Comparison of ENCODE assay signal across 11 cellular contexts in genomic region chr11:9208726-9209501, GRCh38. TPM values are rescaled to one million over a fixed set of nuclear protein-coding genes. Genes with fewer than 3 reads are reported as not detected.
A peak's percentile ranks its signal among the peaks of the same experiment; 100 is the strongest.
DNase-seq lines count a peak whose midpoint lies in the region; ATAC-seq and TF ChIP-seq lines count a peak whose summit lies in the region.
"Had no signal": no experiment of that assay in that cellular context is flagged by ENCODE, and none has a peak within 500 bp of the region (broad histone marks: within the 10 kb centered on the region; RNA-seq: fewer than 3 reads in every experiment).

No MANE protein-coding gene starts in this region.

- peaks cover 10% of the 10 kb centered on the region for H3K36me3 Mint-ChIP-seq in activated CD4-positive, alpha-beta T cell treated with anti-CD3 and anti-CD28 coated beads, Interleukin-2, amount 10 ng/mL, durations not matched to agents 24 days and 14 days (ENCODE audit: low read depth)
- peaks cover 2% of the 10 kb centered on the region for H3K36me3 Mint-ChIP-seq in activated CD4-positive, alpha-beta memory T cell treated with anti-CD3 and anti-CD28 coated beads for 36 hours
- no peaks in the 10 kb centered on the region for H3K36me3 Mint-ChIP-seq in progenitor cell of endocrine pancreas (ENCODE audit: insufficient read depth)

- CTCF ChIA-PET in activated CD4-positive, alpha-beta memory T cell treated with anti-CD3 and anti-CD28 coated beads for 36 hours (lab: Charles Lee): interaction anchor here (0.6 to 2.1 kb wide), 3 partner anchors 44 to 298 kb away, joined by 3 to 7 read pairs (median 3); no protein-coding TSS in a partner anchor

- no peak for DNase-seq in activated CD4-positive, alpha-beta T cell treated with anti-CD3 and anti-CD28 coated beads, Interleukin-2, amount 10 ng/mL, durations not matched to agents 24 days and 14 days
- DNase-seq in activated CD4-positive, alpha-beta T cell treated with anti-CD3 and anti-CD28 coated beads for 1 hour: no peak
- peak; percentile 16 for DNase-seq in activated CD4-positive, alpha-beta memory T cell treated with anti-CD3 and anti-CD28 coated beads for 36 hours
- no peak for DNase-seq in progenitor cell of endocrine pancreas (ENCODE audit: low spot score, unreplicated experiment)
- DNase-seq in COLO668 (lab: John Stamatoyannopoulos, UW; ENCODE audit: unreplicated experiment): no peak
- no peak for DNase-seq in 8988T
- DNase-seq: aorta, mucosa of descending colon, NCI-H187 had no signal

- H3K27me3 Mint-ChIP-seq in activated CD4-positive, alpha-beta T cell treated with anti-CD3 and anti-CD28 coated beads, Interleukin-2, amount 10 ng/mL, durations not matched to agents 24 days and 14 days: no peaks in the 10 kb centered on the region
- no peaks in the 10 kb centered on the region for H3K27me3 Mint-ChIP-seq in activated CD4-positive, alpha-beta memory T cell treated with anti-CD3 and anti-CD28 coated beads for 36 hours
- no peaks in the 10 kb centered on the region for H3K27me3 Mint-ChIP-seq in progenitor cell of endocrine pancreas

- peaks cover 45% of the 10 kb centered on the region for H3K4me1 Mint-ChIP-seq in activated CD4-positive, alpha-beta T cell treated with anti-CD3 and anti-CD28 coated beads, Interleukin-2, amount 10 ng/mL, durations not matched to agents 24 days and 14 days
- H3K4me1 Mint-ChIP-seq in activated CD4-positive, alpha-beta memory T cell treated with anti-CD3 and anti-CD28 coated beads for 36 hours (ENCODE audit: low read depth): peaks cover 53% of the 10 kb centered on the region
- H3K4me1 Mint-ChIP-seq in progenitor cell of endocrine pancreas (ENCODE audit: low read depth): peaks cover 18% of the 10 kb centered on the region

- H3K4me3 Mint-ChIP-seq in activated CD4-positive, alpha-beta T cell treated with anti-CD3 and anti-CD28 coated beads, Interleukin-2, amount 10 ng/mL, durations not matched to agents 24 days and 14 days: peak overlapping the region; percentile 53
- H3K4me3 Mint-ChIP-seq in activated CD4-positive, alpha-beta memory T cell treated with anti-CD3 and anti-CD28 coated beads for 36 hours: peak overlapping the region; percentile 21
- H3K4me3 Mint-ChIP-seq in progenitor cell of endocrine pancreas (ENCODE audit: low read depth): no peak overlapping the region

- ATAC-seq in HG02870 (IDR thresholded peaks at IDR 0.05; ENCODE audit: unreplicated experiment) (peak; percentile 43), HG03520 (IDR thresholded peaks at IDR 0.05; ENCODE audit: unreplicated experiment) (no peak)
- ATAC-seq: mucosa of descending colon had no signal

- intact Hi-C loops in activated CD4-positive, alpha-beta T cell treated with anti-CD3 and anti-CD28 coated beads, Interleukin-2, amount 10 ng/mL, durations not matched to agents 24 days and 14 days (cut with micrococcal nuclease): loop anchor here (1.0 kb wide), 1 partner anchor 391 kb away; no protein-coding TSS in a partner anchor
- intact Hi-C loops in activated CD4-positive, alpha-beta memory T cell treated with anti-CD3 and anti-CD28 coated beads for 36 hours (cut with micrococcal nuclease): loop anchor here (1.0 to 5.0 kb wide), 7 partner anchors 8 to 152 kb away; partner anchors contain the start of gene TMEM41B

- peak overlapping the region; percentile 76 for H3K27ac Mint-ChIP-seq in activated CD4-positive, alpha-beta T cell treated with anti-CD3 and anti-CD28 coated beads, Interleukin-2, amount 10 ng/mL, durations not matched to agents 24 days and 14 days
- H3K27ac Mint-ChIP-seq in activated CD4-positive, alpha-beta memory T cell treated with anti-CD3 and anti-CD28 coated beads for 36 hours: peak overlapping the region; percentile 75
- peak overlapping the region; percentile 49 for H3K27ac Mint-ChIP-seq in progenitor cell of endocrine pancreas

- POLR2A ChIA-PET in activated CD4-positive, alpha-beta memory T cell treated with anti-CD3 and anti-CD28 coated beads for 36 hours (lab: Charles Lee): interaction anchor here (0.7 to 3.3 kb wide), 5 partner anchors 18 to 72 kb away, joined by 3 to 11 read pairs (median 4); partner anchors contain the start of gene DENND5A

- TF ChIP-seq CTCF in progenitor cell of endocrine pancreas (IDR thresholded peaks at IDR 0.05; ENCODE audit: unreplicated experiment): no peak

- H3K9me3 Mint-ChIP-seq in activated CD4-positive, alpha-beta T cell treated with anti-CD3 and anti-CD28 coated beads, Interleukin-2, amount 10 ng/mL, durations not matched to agents 24 days and 14 days: no peaks in the 10 kb centered on the region
- no peaks in the 10 kb centered on the region for H3K9me3 Mint-ChIP-seq in activated CD4-positive, alpha-beta memory T cell treated with anti-CD3 and anti-CD28 coated beads for 36 hours
- no peaks in the 10 kb centered on the region for H3K9me3 Mint-ChIP-seq in progenitor cell of endocrine pancreas (ENCODE audit: low read depth)

RNA-seq across cellular contexts. Expression of gene DENND5A, which starts 56.2 kb away (rescaled TPM):
- 59.9 and 60.7 TPM in 2 replicates for total RNA-seq in activated CD4-positive, alpha-beta T cell treated with anti-CD3 and anti-CD28 coated beads, Interleukin-2, amount 10 ng/mL, durations not matched to agents 24 days and 14 days
- 10 to 100 TPM; 41.3 to 41.9 TPM for total RNA-seq in activated CD4-positive, alpha-beta memory T cell treated with anti-CD3 and anti-CD28 coated beads for 36 hours
- total RNA-seq in progenitor cell of endocrine pancreas: 74.6 and 75.3 TPM in 2 replicates
